Comparison of ENCODE assay signal across 7 cellular contexts in the genomic region with DNA sequence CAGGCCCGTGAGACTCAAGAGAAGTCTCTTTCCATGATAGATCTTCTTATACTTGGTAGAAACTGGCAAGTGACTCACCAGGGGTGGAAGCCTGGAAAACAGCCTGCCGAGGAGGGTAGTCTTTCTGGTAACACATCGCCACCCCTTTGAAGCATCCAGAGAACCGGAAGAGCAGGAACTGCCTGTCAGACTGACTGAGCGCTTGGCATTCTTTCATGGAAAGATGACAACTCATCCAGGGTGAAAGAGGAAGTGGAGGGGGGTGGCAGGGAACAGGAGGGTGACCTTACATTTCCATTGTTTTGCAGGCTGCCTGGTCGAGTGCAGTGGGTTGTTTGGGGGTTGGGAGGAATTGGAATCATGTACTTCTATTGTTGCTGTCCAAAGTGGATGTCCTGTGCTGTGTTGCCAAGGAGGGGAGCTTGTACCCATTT. TPM values are rescaled to one million over a fixed set of nuclear protein-coding genes. Genes with fewer than 3 reads are reported as not detected.
A peak's percentile ranks its signal among the peaks of the same experiment; 100 is the strongest.
DNase-seq lines count a peak whose midpoint lies in the region; ATAC-seq and TF ChIP-seq lines count a peak whose summit lies in the region.

No MANE protein-coding gene starts in this region.

- H2AK5ac ChIP-seq in IMR-90 (ENCODE audit: low read depth, low read length), result no peak overlapping the region
- H2AK5ac ChIP-seq in trophoblast cell (ENCODE audit: low read length), result no peak overlapping the region

- CTCF ChIA-PET in IMR-90 (lab: Yijun Ruan, JAX), result no interaction called here

- H3K14ac ChIP-seq in IMR-90 (replicated peaks; ENCODE audit: low read depth, low read length), result no peak overlapping the region
- H3K14ac ChIP-seq in trophoblast cell (ENCODE audit: low read length), result no peak overlapping the region

- no peak overlapping the region for H3K4me3 ChIP-seq in IMR-90 (ENCODE audit: insufficient read depth, low read depth, low read length)
- no peak overlapping the region for H3K4me3 ChIP-seq in fibroblast of pulmonary artery (replicated peaks; ENCODE audit: low read depth, low read length)
- no peak overlapping the region for H3K4me3 ChIP-seq in trophoblast cell (ENCODE audit: low read depth, low read length)

- no peaks in the 10 kb centered on the region for H3K36me3 ChIP-seq in IMR-90 (ENCODE audit: control insufficient read depth, insufficient read depth, low read length)
- H3K36me3 ChIP-seq in trophoblast cell (ENCODE audit: control insufficient read depth in 1 of 2, insufficient read depth in 2 of 2, low read length in 2 of 2), result no peaks in the 10 kb centered on the region

- H2AFZ ChIP-seq in IMR-90 (replicated peaks; ENCODE audit: low read length, poor library complexity) (peak overlapping the region; percentile 77), trophoblast cell (ENCODE audit: insufficient read depth, low read length, poor library complexity) (no peak overlapping the region)

- no peak overlapping the region for H3K18ac ChIP-seq in IMR-90 (ENCODE audit: low read depth, low read length)
- no peak overlapping the region for H3K18ac ChIP-seq in trophoblast cell (ENCODE audit: low read length)

- no peak; the same call in 1 of the 2 replicates for ATAC-seq in IMR-90 (ENCODE audit: low read depth)
- no peak for ATAC-seq in GM18868 (IDR thresholded peaks at IDR 0.05; ENCODE audit: unreplicated experiment)
- ATAC-seq in left colon, result no peak
- ATAC-seq in GM18502 (IDR thresholded peaks at IDR 0.05; ENCODE audit: poor library complexity, unreplicated experiment), result no peak

- in situ Hi-C loops in IMR-90 (cut with MboI; ENCODE audit: low sequenced_read_pairs), result no loop called here

- no peak for TF ChIP-seq POLR2A in IMR-90 (IDR thresholded peaks at IDR 0.05; ENCODE audit: low read depth, low read length)

- dilution Hi-C loops in IMR-90 (cut with HindIII; ENCODE audit: low sequenced_read_pairs, unreplicated experiment), result no loop called here

- H4K12ac ChIP-seq in trophoblast cell (ENCODE audit: low read depth, low read length), result no peak overlapping the region

- no peak overlapping the region for H2BK15ac ChIP-seq in IMR-90 (ENCODE audit: low read depth, low read length)

- no peak overlapping the region for H2BK5ac ChIP-seq in IMR-90 (ENCODE audit: low read depth, low read length, poor library complexity, severe bottlenecking)
- H2BK5ac ChIP-seq in trophoblast cell (ENCODE audit: low read depth, low read length, poor library complexity), result peak overlapping the region; percentile 61

- BruUV-seq in IMR-90 (replicated peaks; lab: Mats Ljungman, UMichigan), result no TSS peak

- TF ChIP-seq RAD21 in IMR-90 (IDR thresholded peaks at IDR 0.05; ENCODE audit: low read length), result no peak

- no peaks in the 10 kb centered on the region for H3K79me1 ChIP-seq in IMR-90 (ENCODE audit: low read depth in 1 of 2, low read length in 2 of 2)
- peaks cover 18% of the 10 kb centered on the region for H3K79me1 ChIP-seq in trophoblast cell (ENCODE audit: low read length)

- H4K8ac ChIP-seq in IMR-90 (ENCODE audit: low read depth in 2 of 2, low read length in 2 of 2) (no peak overlapping the region), trophoblast cell (ENCODE audit: low read depth, low read length) (no peak overlapping the region)

- POLR2A ChIA-PET in IMR-90 (lab: Charles Lee; ENCODE audit: unreplicated experiment), result interaction anchor here (0.6 kb wide), 1 partner anchor 22 kb away, joined by 3 read pairs; no protein-coding TSS in a partner anchor

- H3K9me1 ChIP-seq in IMR-90 (ENCODE audit: insufficient read depth, low read length), result no peaks in the 10 kb centered on the region

- WGBS in IMR-90 (ENCODE audit: extremely low coverage in 2 of 2, insufficient read length in 1 of 2), 2 experiments, result 50% methylated on average over 3 of the region's 6 CpGs; no CpG with 5 or more reads in 1 of the 2 experiments
- no CpG with 5 or more reads among the region's 6 CpGs for WGBS in trophoblast cell (ENCODE audit: extremely low coverage, insufficient coverage, insufficient read length)

- no peak overlapping the region for H3K4ac ChIP-seq in IMR-90 (ENCODE audit: low read depth, low read length)
- peak overlapping the region; percentile 7 for H3K4ac ChIP-seq in trophoblast cell (ENCODE audit: low read depth, low read length)

- TF ChIP-seq CTCF in IMR-90 (conservative IDR thresholded peaks at IDR 0.05; ENCODE audit: low read depth, low read length) (no peak), fibroblast of pulmonary artery (IDR thresholded peaks at IDR 0.05; ENCODE audit: low read length, missing control alignments) (no peak)

- no peak overlapping the region for H3K27ac ChIP-seq in IMR-90 (ENCODE audit: insufficient read depth, low read length)
- peak overlapping the region; percentile 91 for H3K27ac ChIP-seq in trophoblast cell (ENCODE audit: low read depth, low read length)

- H4K91ac ChIP-seq in IMR-90 (ENCODE audit: insufficient read depth, low read depth, low read length) (no peak overlapping the region), trophoblast cell (ENCODE audit: low read depth, low read length) (peak overlapping the region; percentile 60)

- DNase-seq in IMR-90 (peak; percentile 11), fibroblast of pulmonary artery (ENCODE audit: low read depth) (peak; percentile 96), trophoblast cell (peak; percentile 99), left colon (no peak)
- DNase-seq in activated CD4-positive, alpha-beta T cell treated with anti-CD3 and anti-CD28 coated beads for 4 hours, result peak; percentile 64 to 67

- H3K56ac ChIP-seq in IMR-90 (ENCODE audit: extremely low read depth, insufficient read depth, low read length), result no peak overlapping the region

- H3K9ac ChIP-seq in IMR-90 (ENCODE audit: low read depth, low read length) (no peak overlapping the region), trophoblast cell (ENCODE audit: low read length) (no peak overlapping the region)

- H2BK120ac ChIP-seq in IMR-90 (ENCODE audit: low read depth, low read length) (no peak overlapping the region), trophoblast cell (ENCODE audit: insufficient read depth, low read length, poor library complexity) (peak overlapping the region; percentile 71)

- peaks cover 16% of the 10 kb centered on the region for H3K79me2 ChIP-seq in trophoblast cell (ENCODE audit: control insufficient read depth, insufficient read depth, low read length, poor library complexity)

- no peaks in the 10 kb centered on the region for H4K20me1 ChIP-seq in IMR-90 (ENCODE audit: insufficient read depth, low read length)

- H3K23ac ChIP-seq in IMR-90 (ENCODE audit: low read depth, low read length), result no peak overlapping the region
- H3K23ac ChIP-seq in trophoblast cell (ENCODE audit: low read length), result no peak overlapping the region

- intact Hi-C loops in IMR-90 (cut with micrococcal nuclease), result no loop called here
- intact Hi-C loops in left colon (cut with DNase I, micrococcal nuclease), result no loop called here

- H3K4me2 ChIP-seq in IMR-90 (ENCODE audit: low read depth, low read length), result no peak overlapping the region
- peak overlapping the region; percentile 46 for H3K4me2 ChIP-seq in trophoblast cell (ENCODE audit: low read length)

- no peak overlapping the region for H4K5ac ChIP-seq in IMR-90 (ENCODE audit: low read depth, low read length)

- H3K27me3 ChIP-seq in IMR-90 (ENCODE audit: control insufficient read depth, insufficient read depth, low read length) (peaks cover 12% of the 10 kb centered on the region), trophoblast cell (ENCODE audit: insufficient read depth, low read length) (no peaks in the 10 kb centered on the region)

- H3K9me3 ChIP-seq in IMR-90 (ENCODE audit: control insufficient read depth, insufficient read depth, low read length) (no peaks in the 10 kb centered on the region), trophoblast cell (ENCODE audit: insufficient read depth, low read depth, low read length) (no peaks in the 10 kb centered on the region)

- no peak overlapping the region for H2BK12ac ChIP-seq in trophoblast cell (ENCODE audit: low read length)

- no peak overlapping the region for H2AK9ac ChIP-seq in IMR-90 (replicated peaks; ENCODE audit: low read depth, low read length, poor library complexity)

- no peaks in the 10 kb centered on the region for H3K4me1 ChIP-seq in IMR-90 (ENCODE audit: control insufficient read depth, insufficient read depth, low read length)
- peaks cover 15 to 27% of the 10 kb centered on the region in 2 experiments for H3K4me1 ChIP-seq in trophoblast cell (ENCODE audit: control insufficient read depth in 1 of 2, insufficient read depth in 2 of 2, low read length in 2 of 2)

- H2BK20ac ChIP-seq in IMR-90 (ENCODE audit: low read depth, low read length), result no peak overlapping the region

TF ChIP-seq in IMR-90, 13 proteins besides CTCF, POLR2A, EP300 and RAD21:
- TF ChIP-seq, protein P1, sequence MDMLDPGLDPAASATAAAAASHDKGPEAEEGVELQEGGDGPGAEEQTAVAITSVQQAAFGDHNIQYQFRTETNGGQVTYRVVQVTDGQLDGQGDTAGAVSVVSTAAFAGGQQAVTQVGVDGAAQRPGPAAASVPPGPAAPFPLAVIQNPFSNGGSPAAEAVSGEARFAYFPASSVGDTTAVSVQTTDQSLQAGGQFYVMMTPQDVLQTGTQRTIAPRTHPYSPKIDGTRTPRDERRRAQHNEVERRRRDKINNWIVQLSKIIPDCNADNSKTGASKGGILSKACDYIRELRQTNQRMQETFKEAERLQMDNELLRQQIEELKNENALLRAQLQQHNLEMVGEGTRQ (IDR thresholded peaks at IDR 0.05; ENCODE audit: low read depth, low read length), result no peak
- TF ChIP-seq SMC3 (IDR thresholded peaks at IDR 0.05; ENCODE audit: low read depth, low read length) (no peak), MXI1 (IDR thresholded peaks at IDR 0.05; ENCODE audit: borderline replicate concordance, low read depth, low read length) (no peak), RCOR1 (IDR thresholded peaks at IDR 0.05; ENCODE audit: insufficient replicate concordance, low read length) (no peak), NFE2L2 (IDR thresholded peaks at IDR 0.05; ENCODE audit: low read depth, low read length) (no peak), BHLHE40 (IDR thresholded peaks at IDR 0.05; ENCODE audit: low read depth, low read length) (no peak), CEBPB (IDR thresholded peaks at IDR 0.05; ENCODE audit: low read depth, low read length) (no peak), MAFK (IDR thresholded peaks at IDR 0.05; ENCODE audit: low read depth, low read length) (no peak), FOS (IDR thresholded peaks at IDR 0.05; ENCODE audit: low read depth, low read length) (no peak)

RNA-seq across cellular contexts. Expression of gene PRKCH, which starts 34.5 kb away (rescaled TPM):
- total RNA-seq in IMR-90 (2012; rRNA removed), result 1.4 and 2.3 TPM in 2 replicates
- polyA plus RNA-seq in IMR-90 (2012; rRNA removed), result 1.4 and 1.6 TPM in 2 replicates
- 1.0 and 1.6 TPM in 2 replicates for polyA plus RNA-seq in IMR-90 (2012; cell fraction: cytosol; rRNA removed)
- polyA plus RNA-seq in IMR-90 (2012; cell fraction: nucleus; rRNA removed; ENCODE audit: low replicate concordance), result 0.76 and 3.6 TPM in 2 replicates
- 145 and 158 TPM in 2 replicates for polyA plus RNA-seq in trophoblast cell (2013)
- 10 to 100 TPM; 11.7 to 11.9 TPM for total RNA-seq in left colon

Comparison
In these comparisons a context has a peak if more than half of its experiments do, and no peak if none do; other contexts are left out.
1. DNase-seq: peak in IMR-90 (single experiment), activated CD4-positive, alpha-beta T cell treated with anti-CD3 and anti-CD28 coated beads for 4 hours (2 of 2), fibroblast of pulmonary artery (single experiment) and trophoblast cell (2 of 2); none in left colon (0 of 2).